Comparison of ENCODE assay signal across 1 cellular context in genomic region chr1:109466100-109466439, GRCh38.
TF ChIP-seq lines count a peak whose summit lies in the region.

No MANE protein-coding gene starts in this region.

TF ChIP-seq in HEK293, 187 proteins besides CTCF, POLR2A, EP300 and RAD21 (continued from another document):
- no peak for TF ChIP-seq TSHZ1 (tag by site-specific recombination; IDR thresholded peaks at IDR 0.05; ENCODE audit: borderline replicate concordance)
- TF ChIP-seq PRDM1 (tag by site-specific recombination; IDR thresholded peaks at IDR 0.05), result no peak
- TF ChIP-seq PRDM10 (tag by site-specific recombination; IDR thresholded peaks at IDR 0.05), result 0 out of 2 replicates have a peak, but pooled peaks have one; percentile 13
- no peak for TF ChIP-seq ZNF148 (tag by site-specific recombination; IDR thresholded peaks at IDR 0.05; ENCODE audit: borderline replicate concordance)
- peak; percentile 85 for TF ChIP-seq ZNF335 (tag by site-specific recombination; conservative IDR thresholded peaks at IDR 0.05)
- TF ChIP-seq ZNF747 (tag by site-specific recombination; IDR thresholded peaks at IDR 0.05), result no peak
- no peak for TF ChIP-seq KLF9 (tag by site-specific recombination; IDR thresholded peaks at IDR 0.05; ENCODE audit: low read depth)
- TF ChIP-seq ZNF175 (tag by site-specific recombination; IDR thresholded peaks at IDR 0.05), result no peak
- no peak for TF ChIP-seq ZNF169 (tag by site-specific recombination; IDR thresholded peaks at IDR 0.05)
- no peak for TF ChIP-seq ZXDB (tag by site-specific recombination; IDR thresholded peaks at IDR 0.05)
- TF ChIP-seq WT1 (tag by site-specific recombination; IDR thresholded peaks at IDR 0.05), result no peak
- no peak for TF ChIP-seq ZFP3 (tag by site-specific recombination; IDR thresholded peaks at IDR 0.05; ENCODE audit: low read depth)
- TF ChIP-seq ZNF274 (IDR thresholded peaks at IDR 0.05; ENCODE audit: low read length), result no peak
- no peak for TF ChIP-seq ZNF274 (tag by site-specific recombination; IDR thresholded peaks at IDR 0.05; ENCODE audit: borderline replicate concordance)
- TF ChIP-seq YY1 (tag by site-specific recombination; IDR thresholded peaks at IDR 0.05), result no peak
- TF ChIP-seq ZNF354C (tag by site-specific recombination; IDR thresholded peaks at IDR 0.05; ENCODE audit: borderline replicate concordance, low read depth), result no peak
- no peak for TF ChIP-seq ZBTB48 (tag by site-specific recombination; IDR thresholded peaks at IDR 0.05)
- no peak for TF ChIP-seq IKZF3 (tag by site-specific recombination; IDR thresholded peaks at IDR 0.05)
- TF ChIP-seq ZNF2 (tag by site-specific recombination; IDR thresholded peaks at IDR 0.05), result no peak
- no peak for TF ChIP-seq ZSCAN5A (tag by site-specific recombination; IDR thresholded peaks at IDR 0.05)
- no peak for TF ChIP-seq ZNF302 (tag by site-specific recombination; IDR thresholded peaks at IDR 0.05; ENCODE audit: low read depth)
- TF ChIP-seq ZBTB10 (tag by site-specific recombination; IDR thresholded peaks at IDR 0.05), result 0 out of 2 replicates have a peak, but pooled peaks have one; percentile 22
- no peak for TF ChIP-seq ATF2 (tag by site-specific recombination; IDR thresholded peaks at IDR 0.05; ENCODE audit: low read depth)
- no peak for TF ChIP-seq BCL6B (tag by site-specific recombination; IDR thresholded peaks at IDR 0.05)
- no peak for TF ChIP-seq ZNF423 (tag by site-specific recombination; IDR thresholded peaks at IDR 0.05)
- TF ChIP-seq KLF8 (tag by site-specific recombination; IDR thresholded peaks at IDR 0.05), result no peak
- TF ChIP-seq ZBTB8A (tag by site-specific recombination; IDR thresholded peaks at IDR 0.05), result peak; percentile 48; the same call in 1 of the 2 replicates
- no peak for TF ChIP-seq BCL11B (tag by site-specific recombination; IDR thresholded peaks at IDR 0.05; ENCODE audit: low read depth)
